In the genomic region with DNA sequence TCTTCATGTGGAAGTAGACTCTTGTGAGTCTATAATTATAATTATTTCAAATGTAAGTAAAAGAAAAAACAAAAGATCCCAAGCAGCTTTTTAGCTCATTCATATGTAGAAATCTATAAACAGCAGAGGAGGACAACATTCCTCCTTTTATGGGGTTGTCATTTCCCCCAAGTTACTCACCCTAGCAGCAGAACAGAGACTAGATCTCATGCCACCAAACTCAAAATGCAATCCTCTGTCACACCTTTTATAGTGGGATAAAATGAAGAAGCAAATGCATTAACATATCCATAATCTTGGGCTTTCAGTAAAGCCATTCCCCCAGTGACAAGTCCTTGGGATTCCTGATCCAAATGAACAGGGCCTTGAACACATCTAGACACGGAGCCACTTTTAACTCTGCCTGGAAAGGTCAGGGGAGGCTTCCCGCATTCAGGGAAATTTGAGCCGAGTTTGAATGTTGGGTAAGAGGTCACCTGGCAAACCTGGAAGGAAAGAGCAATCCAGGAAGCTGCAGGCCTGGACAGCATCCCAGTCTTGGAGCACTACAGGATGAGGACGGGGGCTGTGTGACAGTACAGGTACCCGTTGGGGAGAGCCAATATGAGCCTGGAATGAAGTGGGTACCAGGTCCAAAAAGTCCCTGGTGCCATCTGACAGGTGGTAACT, we compare ENCODE assay signal across 1 cellular context.
TF ChIP-seq lines count a peak whose summit lies in the region.

No MANE protein-coding gene starts in this region.

TF ChIP-seq in liver, 16 proteins besides CTCF, POLR2A, EP300 and RAD21 (continued from another document):
- TF ChIP-seq, protein P1, sequence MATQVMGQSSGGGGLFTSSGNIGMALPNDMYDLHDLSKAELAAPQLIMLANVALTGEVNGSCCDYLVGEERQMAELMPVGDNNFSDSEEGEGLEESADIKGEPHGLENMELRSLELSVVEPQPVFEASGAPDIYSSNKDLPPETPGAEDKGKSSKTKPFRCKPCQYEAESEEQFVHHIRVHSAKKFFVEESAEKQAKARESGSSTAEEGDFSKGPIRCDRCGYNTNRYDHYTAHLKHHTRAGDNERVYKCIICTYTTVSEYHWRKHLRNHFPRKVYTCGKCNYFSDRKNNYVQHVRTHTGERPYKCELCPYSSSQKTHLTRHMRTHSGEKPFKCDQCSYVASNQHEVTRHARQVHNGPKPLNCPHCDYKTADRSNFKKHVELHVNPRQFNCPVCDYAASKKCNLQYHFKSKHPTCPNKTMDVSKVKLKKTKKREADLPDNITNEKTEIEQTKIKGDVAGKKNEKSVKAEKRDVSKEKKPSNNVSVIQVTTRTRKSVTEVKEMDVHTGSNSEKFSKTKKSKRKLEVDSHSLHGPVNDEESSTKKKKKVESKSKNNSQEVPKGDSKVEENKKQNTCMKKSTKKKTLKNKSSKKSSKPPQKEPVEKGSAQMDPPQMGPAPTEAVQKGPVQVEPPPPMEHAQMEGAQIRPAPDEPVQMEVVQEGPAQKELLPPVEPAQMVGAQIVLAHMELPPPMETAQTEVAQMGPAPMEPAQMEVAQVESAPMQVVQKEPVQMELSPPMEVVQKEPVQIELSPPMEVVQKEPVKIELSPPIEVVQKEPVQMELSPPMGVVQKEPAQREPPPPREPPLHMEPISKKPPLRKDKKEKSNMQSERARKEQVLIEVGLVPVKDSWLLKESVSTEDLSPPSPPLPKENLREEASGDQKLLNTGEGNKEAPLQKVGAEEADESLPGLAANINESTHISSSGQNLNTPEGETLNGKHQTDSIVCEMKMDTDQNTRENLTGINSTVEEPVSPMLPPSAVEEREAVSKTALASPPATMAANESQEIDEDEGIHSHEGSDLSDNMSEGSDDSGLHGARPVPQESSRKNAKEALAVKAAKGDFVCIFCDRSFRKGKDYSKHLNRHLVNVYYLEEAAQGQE (IDR thresholded peaks at IDR 0.05) = peak; percentile 73
- TF ChIP-seq GABPA (IDR thresholded peaks at IDR 0.05 in 1 of 2, conservative IDR thresholded peaks at IDR 0.05 in 1 of 2) (peak in 1 of 2 donors; percentile 62), SP1 (IDR thresholded peaks at IDR 0.05) (peak; percentile 83)
- TF ChIP-seq, protein P2, sequence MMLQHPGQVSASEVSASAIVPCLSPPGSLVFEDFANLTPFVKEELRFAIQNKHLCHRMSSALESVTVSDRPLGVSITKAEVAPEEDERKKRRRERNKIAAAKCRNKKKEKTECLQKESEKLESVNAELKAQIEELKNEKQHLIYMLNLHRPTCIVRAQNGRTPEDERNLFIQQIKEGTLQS (IDR thresholded peaks at IDR 0.05) = peak; percentile 14
TF ChIP-seq in liver: peak in this region for 15.
